27 cellular contexts compared by ENCODE assay signal in genomic region chr14:103113303-103113702, GRCh38. TPM values are rescaled to one million over a fixed set of nuclear protein-coding genes. Genes with fewer than 3 reads are reported as not detected.
"Had no signal": no experiment of that assay in that cellular context is flagged by ENCODE, and none has a peak within 500 bp of the region (broad histone marks: within the 10 kb centered on the region; RNA-seq: fewer than 3 reads in every experiment).

No MANE protein-coding gene starts in this region.

- H3K27ac ChIP-seq: body of pancreas, cardiac muscle cell, heart right ventricle, testis had no signal

- DNase-seq: activated CD4-positive, alpha-beta T cell treated with anti-CD3 and anti-CD28 coated beads for 1 hour; activated gamma-delta T cell treated with Interleukin-2 at 50 U/mL for 16 hours; activated T-cell treated with anti-CD3 and anti-CD28 coated beads, Interleukin-2, amount 50 U/mL, for 1 hour; anterior cingulate cortex; body of pancreas; effector CD4-positive, alpha-beta T cell; erythroblast; foreskin fibroblast; heart right ventricle; islet precursor cell; left cardiac atrium; naive B cell; stimulated activated CD4-positive, alpha-beta T cell treated with anti-CD3 and anti-CD28 coated beads, Interleukin-2, amount 100 ng/mL, for 48 hours; stimulated activated CD8-positive, alpha-beta memory T cell treated with anti-CD3 and anti-CD28 coated beads, Interleukin-4, amount 100 ng/mL, for 48 hours; stimulated activated naive CD4-positive, alpha-beta T cell; testis had no signal

- H3K36me3 Mint-ChIP-seq: activated naive CD4-positive, alpha-beta T cell treated with anti-CD3 and anti-CD28 coated beads, Interleukin-2, amount 50 U/mL, for 24 hours; naive B cell; type B pancreatic cell had no signal

- H3K4me3 ChIP-seq: body of pancreas, cardiac muscle cell, heart right ventricle, testis, vagina had no signal

- H3K36me3 ChIP-seq: cardiac muscle cell, heart right ventricle, vagina had no signal

- H3K4me3 Mint-ChIP-seq: activated naive CD4-positive, alpha-beta T cell treated with anti-CD3 and anti-CD28 coated beads, Interleukin-2, amount 50 U/mL, for 24 hours; naive B cell; neural crest cell; type B pancreatic cell had no signal

- H3K27ac Mint-ChIP-seq: activated naive CD4-positive, alpha-beta T cell treated with anti-CD3 and anti-CD28 coated beads, Interleukin-2, amount 50 U/mL, for 24 hours; naive B cell; type B pancreatic cell had no signal

- H3K27me3 Mint-ChIP-seq: type B pancreatic cell had no signal

- ATAC-seq: body of pancreas, heart right ventricle, left cardiac atrium had no signal

- H3K9me3 ChIP-seq: body of pancreas, heart right ventricle, testis, vagina had no signal

- H3K9me3 Mint-ChIP-seq: activated naive CD4-positive, alpha-beta T cell treated with anti-CD3 and anti-CD28 coated beads, Interleukin-2, amount 50 U/mL, for 24 hours; naive B cell; neural crest cell; type B pancreatic cell had no signal

- H3K27me3 ChIP-seq: body of pancreas, cardiac muscle cell, testis, vagina had no signal

RNA-seq across cellular contexts. Expression of gene EXOC3L4, which starts 18.8 kb away (rescaled TPM):
- total RNA-seq: chondrocyte, neural crest cell, osteoblast had no signal

RNA-seq across cellular contexts. Expression of gene LBHD2, which starts 29.3 kb away (rescaled TPM):
- total RNA-seq: body of pancreas, cardiac muscle cell, chondrocyte, fibroblast of lung, heart right ventricle, lower leg skin, neural crest cell, osteoblast, posterior vena cava, renal cortical epithelial cell, vagina had no signal
- polyA plus RNA-seq: cardiac muscle cell, fibroblast of lung had no signal
